ENCODE assay signal across 1 cellular context in the genomic region with DNA sequence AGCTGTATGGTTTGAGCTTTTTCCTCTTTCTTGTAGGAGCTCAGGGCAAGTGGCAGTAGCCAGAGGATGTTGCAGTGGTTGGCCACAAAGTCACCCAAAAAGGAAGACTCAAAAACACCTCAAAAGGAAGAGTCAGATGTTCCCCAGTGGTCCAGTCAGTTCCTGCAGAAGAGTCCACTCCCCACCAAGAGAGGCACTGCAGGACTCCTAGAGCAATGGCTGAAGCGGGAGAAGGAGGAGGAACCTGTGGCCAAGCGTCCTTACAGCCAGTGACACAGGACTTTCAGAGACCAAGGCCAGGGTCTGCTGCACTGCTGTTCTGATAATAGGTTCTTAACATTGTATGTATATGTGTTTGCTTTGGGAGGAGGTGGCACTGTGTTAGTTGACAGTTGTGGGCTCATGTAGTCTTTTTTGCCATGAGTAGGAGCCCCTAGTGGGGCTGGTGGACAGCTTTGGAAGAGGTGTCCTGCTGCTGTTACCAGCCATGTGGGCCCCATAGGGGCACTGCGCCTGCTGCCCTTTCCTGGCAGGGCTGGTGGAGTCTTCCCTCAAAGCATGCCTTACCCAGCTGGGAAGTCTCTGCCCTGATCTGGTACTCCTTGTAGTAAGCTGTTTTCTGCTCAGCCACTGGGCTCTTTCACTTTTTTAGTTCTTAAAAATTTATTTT.
TF ChIP-seq lines count a peak whose summit lies in the region.

No MANE protein-coding gene starts in this region.

TF ChIP-seq in HepG2, 621 proteins besides CTCF, POLR2A, EP300 and RAD21:
- TF ChIP-seq ZNF274 (CRISPR knock-in tag; IDR thresholded peaks at IDR 0.05) (no peak), ZNF773 (CRISPR knock-in tag; IDR thresholded peaks at IDR 0.05; ENCODE audit: borderline replicate concordance) (no peak), PATZ1 (CRISPR knock-in tag; IDR thresholded peaks at IDR 0.05) (no peak), IRX3 (CRISPR knock-in tag; IDR thresholded peaks at IDR 0.05; ENCODE audit: borderline replicate concordance, low read depth) (no peak), TAF1 (CRISPR knock-in tag; IDR thresholded peaks at IDR 0.05) (no peak), NFKB2 (CRISPR knock-in tag; IDR thresholded peaks at IDR 0.05; ENCODE audit: borderline replicate concordance) (no peak)
- TF ChIP-seq, protein P1, sequence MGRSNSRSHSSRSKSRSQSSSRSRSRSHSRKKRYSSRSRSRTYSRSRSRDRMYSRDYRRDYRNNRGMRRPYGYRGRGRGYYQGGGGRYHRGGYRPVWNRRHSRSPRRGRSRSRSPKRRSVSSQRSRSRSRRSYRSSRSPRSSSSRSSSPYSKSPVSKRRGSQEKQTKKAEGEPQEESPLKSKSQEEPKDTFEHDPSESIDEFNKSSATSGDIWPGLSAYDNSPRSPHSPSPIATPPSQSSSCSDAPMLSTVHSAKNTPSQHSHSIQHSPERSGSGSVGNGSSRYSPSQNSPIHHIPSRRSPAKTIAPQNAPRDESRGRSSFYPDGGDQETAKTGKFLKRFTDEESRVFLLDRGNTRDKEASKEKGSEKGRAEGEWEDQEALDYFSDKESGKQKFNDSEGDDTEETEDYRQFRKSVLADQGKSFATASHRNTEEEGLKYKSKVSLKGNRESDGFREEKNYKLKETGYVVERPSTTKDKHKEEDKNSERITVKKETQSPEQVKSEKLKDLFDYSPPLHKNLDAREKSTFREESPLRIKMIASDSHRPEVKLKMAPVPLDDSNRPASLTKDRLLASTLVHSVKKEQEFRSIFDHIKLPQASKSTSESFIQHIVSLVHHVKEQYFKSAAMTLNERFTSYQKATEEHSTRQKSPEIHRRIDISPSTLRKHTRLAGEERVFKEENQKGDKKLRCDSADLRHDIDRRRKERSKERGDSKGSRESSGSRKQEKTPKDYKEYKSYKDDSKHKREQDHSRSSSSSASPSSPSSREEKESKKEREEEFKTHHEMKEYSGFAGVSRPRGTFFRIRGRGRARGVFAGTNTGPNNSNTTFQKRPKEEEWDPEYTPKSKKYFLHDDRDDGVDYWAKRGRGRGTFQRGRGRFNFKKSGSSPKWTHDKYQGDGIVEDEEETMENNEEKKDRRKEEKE (IDR thresholded peaks at IDR 0.05): no peak
